19 cellular contexts compared by ENCODE assay signal in genomic region chr3:149163066-149163465, GRCh38. TPM values are rescaled to one million over a fixed set of nuclear protein-coding genes. Genes with fewer than 3 reads are reported as not detected.
"Had no signal": no experiment of that assay in that cellular context is flagged by ENCODE, and none has a peak within 500 bp of the region (broad histone marks: within the 10 kb centered on the region; RNA-seq: fewer than 3 reads in every experiment).

No MANE protein-coding gene starts in this region.

- H3K9me3 Mint-ChIP-seq: activated T-helper 2 cell treated with anti-CD3 and anti-CD28 coated beads, Interferon-gamma antibody, Interleukin-2, Interleukin-4, amounts not matched to agents 10 μg/mL and 5 μg/mL and 100 μg/mL, durations not matched to agents 14 hours and 24 hours and 36 hours; brain; central memory CD8-positive, alpha-beta T cell; neural crest cell had no signal

- H3K27ac ChIP-seq: epithelial cell of prostate, gastrocnemius medialis, heart right ventricle, upper lobe of right lung had no signal

- H3K9me3 ChIP-seq: gastrocnemius medialis, heart right ventricle, upper lobe of right lung had no signal

- H3K4me3 ChIP-seq: gastrocnemius medialis, heart right ventricle, upper lobe of right lung had no signal

- H3K4me1 Mint-ChIP-seq: brain; central memory CD8-positive, alpha-beta T cell; neural crest cell had no signal

- H3K4me1 ChIP-seq: gastrocnemius medialis, heart right ventricle, upper lobe of right lung had no signal

- DNase-seq: activated CD4-positive, alpha-beta T cell treated with anti-CD3 and anti-CD28 coated beads for 4 hours; activated naive CD4-positive, alpha-beta T cell treated with anti-CD3 and anti-CD28 coated beads, Interleukin-2, amount 50 U/mL, for 16 hours; activated T-cell treated with anti-CD3 and anti-CD28 coated beads for 4 hours; amniotic stem cell; cortex of kidney; effector memory CD4-positive, alpha-beta T cell; gastrocnemius medialis; heart right ventricle; kidney; left ventricle myocardium superior; mesendoderm; stimulated activated CD4-positive, alpha-beta T cell treated with anti-CD3 and anti-CD28 coated beads, Interleukin-12 subunit alpha, Interleukin-12 subunit beta, amount 100 ng/mL, for 4 hours; stimulated activated naive CD4-positive, alpha-beta T cell; upper lobe of right lung had no signal

- H3K27me3 Mint-ChIP-seq: brain; central memory CD8-positive, alpha-beta T cell had no signal

- H3K4me3 Mint-ChIP-seq: brain; central memory CD8-positive, alpha-beta T cell; neural crest cell had no signal

- ATAC-seq: gastrocnemius medialis, left ventricle myocardium superior, upper lobe of right lung had no signal

- H3K27ac Mint-ChIP-seq: activated T-helper 2 cell treated with anti-CD3 and anti-CD28 coated beads, Interferon-gamma antibody, Interleukin-2, Interleukin-4, amounts not matched to agents 10 μg/mL and 5 μg/mL and 100 μg/mL, durations not matched to agents 14 hours and 24 hours and 36 hours; brain had no signal

RNA-seq across cellular contexts. Expression of gene CP, which starts 58.6 kb away (rescaled TPM):
- total RNA-seq: activated T-helper 2 cell treated with anti-CD3 and anti-CD28 coated beads, Interferon-gamma antibody, Interleukin-2, Interleukin-4, amounts not matched to agents 10 μg/mL and 5 μg/mL and 100 μg/mL, durations not matched to agents 14 hours and 24 hours and 36 hours had no signal
